1 cellular context compared by ENCODE assay signal in the genomic region with DNA sequence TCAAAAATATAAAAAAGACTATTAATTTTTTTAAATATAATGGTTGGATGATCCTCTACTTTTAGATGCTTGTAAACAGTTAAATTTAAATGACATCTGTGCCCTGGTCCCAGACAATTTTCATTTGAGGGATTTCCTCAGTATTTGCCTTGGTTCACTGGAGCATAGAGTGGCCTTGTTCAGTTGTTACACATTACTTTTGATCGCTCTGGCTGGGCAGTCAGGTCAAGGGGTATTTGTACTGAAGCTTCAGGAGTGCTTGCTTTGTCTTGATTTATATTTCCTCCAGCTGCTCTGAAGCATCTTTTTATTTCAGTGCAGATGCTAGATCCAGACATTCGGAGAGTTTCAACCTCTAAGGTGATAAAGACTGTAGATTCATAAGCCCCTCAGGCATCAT.
TF ChIP-seq lines count a peak whose summit lies in the region.

No MANE protein-coding gene starts in this region.

TF ChIP-seq in GM12878, 131 proteins besides CTCF, POLR2A, EP300 and RAD21 (continued from another document):
- no peak for TF ChIP-seq ZBED1 (IDR thresholded peaks at IDR 0.05; ENCODE audit: borderline replicate concordance)
- no peak for TF ChIP-seq ZNF207 (IDR thresholded peaks at IDR 0.05; ENCODE audit: borderline replicate concordance)
- TF ChIP-seq RCOR1 (conservative IDR thresholded peaks at IDR 0.05; ENCODE audit: low read depth, low read length): no peak
- TF ChIP-seq, protein P1, sequence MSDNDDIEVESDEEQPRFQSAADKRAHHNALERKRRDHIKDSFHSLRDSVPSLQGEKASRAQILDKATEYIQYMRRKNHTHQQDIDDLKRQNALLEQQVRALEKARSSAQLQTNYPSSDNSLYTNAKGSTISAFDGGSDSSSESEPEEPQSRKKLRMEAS (IDR thresholded peaks at IDR 0.05; ENCODE audit: low read depth, low read length): no peak
- no peak for TF ChIP-seq SREBF2 (IDR thresholded peaks at IDR 0.05; ENCODE audit: low read length)
- no peak for TF ChIP-seq RFX5 (IDR thresholded peaks at IDR 0.05; ENCODE audit: low read depth, low read length)
- no peak for TF ChIP-seq EGR1 (IDR thresholded peaks at IDR 0.05; ENCODE audit: borderline replicate concordance in 1 of 2, low read depth in 2 of 2, low read length in 2 of 2)
- no peak for TF ChIP-seq RUNX3 (IDR thresholded peaks at IDR 0.05; ENCODE audit: low read length)
- TF ChIP-seq, protein P2, sequence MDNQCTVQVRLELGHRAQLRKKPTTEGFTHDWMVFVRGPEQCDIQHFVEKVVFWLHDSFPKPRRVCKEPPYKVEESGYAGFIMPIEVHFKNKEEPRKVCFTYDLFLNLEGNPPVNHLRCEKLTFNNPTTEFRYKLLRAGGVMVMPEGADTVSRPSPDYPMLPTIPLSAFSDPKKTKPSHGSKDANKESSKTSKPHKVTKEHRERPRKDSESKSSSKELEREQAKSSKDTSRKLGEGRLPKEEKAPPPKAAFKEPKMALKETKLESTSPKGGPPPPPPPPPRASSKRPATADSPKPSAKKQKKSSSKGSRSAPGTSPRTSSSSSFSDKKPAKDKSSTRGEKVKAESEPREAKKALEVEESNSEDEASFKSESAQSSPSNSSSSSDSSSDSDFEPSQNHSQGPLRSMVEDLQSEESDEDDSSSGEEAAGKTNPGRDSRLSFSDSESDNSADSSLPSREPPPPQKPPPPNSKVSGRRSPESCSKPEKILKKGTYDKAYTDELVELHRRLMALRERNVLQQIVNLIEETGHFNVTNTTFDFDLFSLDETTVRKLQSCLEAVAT (IDR thresholded peaks at IDR 0.05): no peak
- TF ChIP-seq SRF (IDR thresholded peaks at IDR 0.05; ENCODE audit: low read depth in 2 of 2, low read length in 2 of 2): no peak
- no peak for TF ChIP-seq ASH2L (IDR thresholded peaks at IDR 0.05; ENCODE audit: borderline replicate concordance, low read depth)
- no peak for TF ChIP-seq KDM1A (IDR thresholded peaks at IDR 0.05; ENCODE audit: borderline replicate concordance)
- TF ChIP-seq, protein P3, sequence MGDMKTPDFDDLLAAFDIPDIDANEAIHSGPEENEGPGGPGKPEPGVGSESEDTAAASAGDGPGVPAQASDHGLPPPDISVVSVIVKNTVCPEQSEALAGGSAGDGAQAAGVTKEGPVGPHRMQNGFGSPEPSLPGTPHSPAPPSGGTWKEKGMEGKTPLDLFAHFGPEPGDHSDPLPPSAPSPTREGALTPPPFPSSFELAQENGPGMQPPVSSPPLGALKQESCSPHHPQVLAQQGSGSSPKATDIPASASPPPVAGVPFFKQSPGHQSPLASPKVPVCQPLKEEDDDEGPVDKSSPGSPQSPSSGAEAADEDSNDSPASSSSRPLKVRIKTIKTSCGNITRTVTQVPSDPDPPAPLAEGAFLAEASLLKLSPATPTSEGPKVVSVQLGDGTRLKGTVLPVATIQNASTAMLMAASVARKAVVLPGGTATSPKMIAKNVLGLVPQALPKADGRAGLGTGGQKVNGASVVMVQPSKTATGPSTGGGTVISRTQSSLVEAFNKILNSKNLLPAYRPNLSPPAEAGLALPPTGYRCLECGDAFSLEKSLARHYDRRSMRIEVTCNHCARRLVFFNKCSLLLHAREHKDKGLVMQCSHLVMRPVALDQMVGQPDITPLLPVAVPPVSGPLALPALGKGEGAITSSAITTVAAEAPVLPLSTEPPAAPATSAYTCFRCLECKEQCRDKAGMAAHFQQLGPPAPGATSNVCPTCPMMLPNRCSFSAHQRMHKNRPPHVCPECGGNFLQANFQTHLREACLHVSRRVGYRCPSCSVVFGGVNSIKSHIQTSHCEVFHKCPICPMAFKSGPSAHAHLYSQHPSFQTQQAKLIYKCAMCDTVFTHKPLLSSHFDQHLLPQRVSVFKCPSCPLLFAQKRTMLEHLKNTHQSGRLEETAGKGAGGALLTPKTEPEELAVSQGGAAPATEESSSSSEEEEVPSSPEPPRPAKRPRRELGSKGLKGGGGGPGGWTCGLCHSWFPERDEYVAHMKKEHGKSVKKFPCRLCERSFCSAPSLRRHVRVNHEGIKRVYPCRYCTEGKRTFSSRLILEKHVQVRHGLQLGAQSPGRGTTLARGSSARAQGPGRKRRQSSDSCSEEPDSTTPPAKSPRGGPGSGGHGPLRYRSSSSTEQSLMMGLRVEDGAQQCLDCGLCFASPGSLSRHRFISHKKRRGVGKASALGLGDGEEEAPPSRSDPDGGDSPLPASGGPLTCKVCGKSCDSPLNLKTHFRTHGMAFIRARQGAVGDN (IDR thresholded peaks at IDR 0.05): no peak
- no peak for TF ChIP-seq NFYA (IDR thresholded peaks at IDR 0.05; ENCODE audit: borderline replicate concordance, low read depth, low read length)
- TF ChIP-seq PAX5 (IDR thresholded peaks at IDR 0.05; ENCODE audit: borderline replicate concordance, low read depth, low read length): no peak
